ENCODE assay signal across 8 cellular contexts in the genomic region with DNA sequence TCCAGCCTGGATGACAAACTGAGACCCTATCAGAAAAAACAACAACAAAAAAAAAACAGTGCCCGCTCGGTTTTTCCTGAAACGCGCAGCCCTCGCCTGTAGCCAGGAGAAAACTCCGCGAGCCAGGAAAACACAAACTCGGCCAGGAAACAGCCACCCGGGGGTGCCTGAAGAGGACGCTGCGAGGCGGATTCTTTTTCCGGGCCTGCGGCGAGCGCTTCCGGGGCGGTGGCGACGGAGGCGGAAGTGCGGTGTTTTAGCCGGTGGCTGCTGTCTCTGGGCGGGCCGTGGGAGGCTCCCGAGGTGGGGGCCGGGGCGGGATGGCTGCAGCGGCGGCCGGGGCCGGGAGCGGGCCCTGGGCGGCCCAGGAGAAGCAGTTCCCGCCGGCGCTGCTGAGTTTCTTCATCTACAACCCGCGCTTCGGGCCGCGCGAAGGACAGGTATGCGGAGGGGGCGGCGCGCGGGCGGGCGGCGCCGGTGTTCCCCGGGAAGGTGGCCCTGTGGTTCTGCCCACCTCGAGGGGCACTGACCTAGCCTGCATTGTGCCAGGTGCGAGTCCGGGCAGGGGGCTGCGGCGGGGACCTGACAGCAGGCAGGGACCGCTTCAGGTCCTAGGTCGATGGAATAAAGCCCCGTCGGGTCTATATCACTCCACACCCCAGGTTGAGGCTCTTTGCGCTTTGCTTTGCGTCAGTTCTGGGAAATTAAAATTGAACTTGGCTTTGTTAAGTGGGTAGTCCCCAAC. TPM values are rescaled to one million over a fixed set of nuclear protein-coding genes. Genes with fewer than 3 reads are reported as not detected.
DNase-seq lines count a peak whose midpoint lies in the region; ATAC-seq and TF ChIP-seq lines count a peak whose summit lies in the region.
"Not testable (repeated sequence)": the region's sequence is repeated elsewhere in the genome, so short reads cannot be mapped to it uniquely, and the experiment has no call there.

Gene CCZ1, plus strand, starts transcription at position 254 of the 745 bp plus-strand sequence. Its CDS starts 67 bp downstream, at position 321.

- not testable (repeated sequence) for H3K4me1 ChIP-seq in OCI-LY1 (ENCODE audit: insufficient read depth, low read length, severe bottlenecking)

- ATAC-seq in GM19455 (IDR thresholded peaks at IDR 0.05; ENCODE audit: unreplicated experiment) (peak; percentile 88), HG03521 (IDR thresholded peaks at IDR 0.05; ENCODE audit: unreplicated experiment) (peak; percentile 87)

- TF ChIP-seq CTCF in OCI-LY1 (IDR thresholded peaks at IDR 0.05; ENCODE audit: low read length), result peak; percentile 22

- H3K27ac ChIP-seq in OCI-LY1 (ENCODE audit: low read depth, low read length, poor library complexity, severe bottlenecking), result peak within 1 kb of the TSS; percentile 15

- H3K4me3 ChIP-seq in OCI-LY1 (ENCODE audit: low read depth, low read length, poor library complexity, severe bottlenecking), result peak within 1 kb of the TSS; percentile 64

- H3K9me3 ChIP-seq in OCI-LY1 (ENCODE audit: low read length), result not testable (repeated sequence)

- H3K79me2 ChIP-seq in OCI-LY1 (ENCODE audit: insufficient read depth, low read length), result not testable (repeated sequence)

- peak within 1 kb of the TSS; percentile 58; the same call in 1 of the 2 replicates for H3K9ac ChIP-seq in OCI-LY1 (ENCODE audit: low read length)

- peak; percentile 5 for DNase-seq in CMK (ENCODE audit: low read depth)
- peak; percentile 64 for DNase-seq in activated CD8-positive, alpha-beta memory T cell treated with anti-CD3 and anti-CD28 coated beads, Interleukin-2, amount 50 U/mL, for 24 hours (ENCODE audit: extremely low read depth)
- peak; percentile 91 for DNase-seq in mesenteric fat pad (ENCODE audit: low spot score)
- DNase-seq in stimulated activated CD8-positive, alpha-beta memory T cell treated with anti-CD3 and anti-CD28 coated beads, Interleukin-12 subunit alpha, Interleukin-12 subunit beta, amount 100 ng/mL, for 4 hours (ENCODE audit: low read depth), result peak; percentile 56

- H3F3A ChIP-seq in OCI-LY1 (ENCODE audit: insufficient read depth, low read length), result not testable (repeated sequence)

- H3K36me3 ChIP-seq in OCI-LY1 (ENCODE audit: insufficient read depth, low read length), result not testable (repeated sequence)

- not testable (repeated sequence) for H4K20me1 ChIP-seq in OCI-LY1 (ENCODE audit: insufficient read depth, low read length)

- not testable (repeated sequence) for H3K9me2 ChIP-seq in OCI-LY1 (ENCODE audit: low read depth, low read length)

- H2AFZ ChIP-seq in OCI-LY1 (ENCODE audit: low read length), result not testable (repeated sequence)

- peak within 1 kb of the TSS; percentile 55 for H3K4me2 ChIP-seq in OCI-LY1 (ENCODE audit: low read length)

- H3K27me3 ChIP-seq in OCI-LY1 (ENCODE audit: insufficient read depth, low read length), result not testable (repeated sequence)

- in situ Hi-C loops in endometrial microvascular endothelial cells (cut with HindIII; ENCODE audit: inconsistent ontology term, low pct_unique_long_range_greater_than_20kb, low sequenced_read_pairs), result not testable (repeated sequence)

RNA-seq across cellular contexts. Expression of gene CCZ1, which starts in this region (rescaled TPM):
- total RNA-seq in endometrial microvascular endothelial cells (ENCODE audit: inconsistent ontology term) (76.4 TPM), mesenteric fat pad (79.5 TPM)

Comparison
In these comparisons a context has a peak if more than half of its experiments do, and no peak if none do; other contexts are left out.
1. Peak in every context shown above with its lines: DNase-seq, ATAC-seq, H3K4me3 ChIP-seq and H3K27ac ChIP-seq.
2. DNase-seq: peak in every context shown above with its lines; median percentile 91 in mesenteric fat pad; 64 in activated CD8-positive, alpha-beta memory T cell treated with anti-CD3 and anti-CD28 coated beads, Interleukin-2, amount 50 U/mL, for 24 hours; 56 in stimulated activated CD8-positive, alpha-beta memory T cell treated with anti-CD3 and anti-CD28 coated beads, Interleukin-12 subunit alpha, Interleukin-12 subunit beta, amount 100 ng/mL, for 4 hours; 5 in CMK.